ENCODE assay signal across 23 cellular contexts in the genomic region with DNA sequence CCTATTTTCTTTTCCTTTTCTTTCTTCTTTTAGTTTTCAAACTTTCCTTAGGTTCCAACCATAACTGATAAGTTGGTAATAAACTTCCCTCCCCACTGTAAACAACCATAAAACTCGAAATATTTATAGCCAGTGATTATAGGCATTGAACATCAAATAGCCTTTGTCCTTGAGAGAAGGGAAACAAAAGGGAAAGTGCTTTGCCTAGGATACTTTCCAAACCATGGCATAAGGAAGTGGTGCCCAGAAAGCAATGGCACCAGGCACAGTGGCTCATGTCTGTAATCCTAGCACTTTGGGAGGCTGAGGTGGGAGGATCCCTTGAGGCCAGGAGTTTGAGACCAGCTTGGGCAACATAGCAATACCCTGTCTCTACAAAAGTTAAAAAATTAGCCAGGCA. TPM values are rescaled to one million over a fixed set of nuclear protein-coding genes. Genes with fewer than 3 reads are reported as not detected.
"Had no signal": no experiment of that assay in that cellular context is flagged by ENCODE, and none has a peak within 500 bp of the region (broad histone marks: within the 10 kb centered on the region; RNA-seq: fewer than 3 reads in every experiment).

No MANE protein-coding gene starts in this region.

- H3K27me3 ChIP-seq: SJSA1 had no signal

- H3K4me3 ChIP-seq: K562, SJSA1, SK-N-MC had no signal

- H3K4me1 ChIP-seq: SJSA1 had no signal

- ATAC-seq: K562, Panc1, Right ventricle myocardium inferior had no signal

- H3K36me3 Mint-ChIP-seq: IgD-negative memory B cell had no signal

- H3K36me3 ChIP-seq: SJSA1 had no signal

- H3K27ac ChIP-seq: KMS-11, SJSA1, SK-N-MC had no signal

- H3K27ac Mint-ChIP-seq: IgD-negative memory B cell had no signal

- H3K9ac ChIP-seq: KMS-11 had no signal

- H3K4me2 ChIP-seq: KMS-11 had no signal

- H3K4me1 Mint-ChIP-seq: IgD-negative memory B cell had no signal

- DNase-seq: Kasumi-1, MV-4-11, NCI-H1048, NCI-H1105, NCI-H1436 treated with DMSO at 0.1 percent for 48 hours, NCI-H1694, NCI-H187 treated with DMSO at 0.1 percent for 48 hours, NCI-H2029 treated with DMSO at 0.1 percent for 48 hours, NCI-H2171 treated with DMSO at 0.1 percent for 48 hours, NCI-H2227 treated with DMSO at 0.1 percent for 48 hours, NCI-H524, NCI-H526 treated with DMSO at 0.1 percent for 48 hours, NCI-H774, SHP77 treated with DMSO at 0.1 percent for 48 hours had no signal

- FAIRE-seq: K562 had no signal

- H3K9me3 ChIP-seq: SJSA1 had no signal

RNA-seq across cellular contexts. Expression of a gene that starts 11.9 kb away (rescaled TPM):
- total RNA-seq: HT1080, NCI-H460 had no signal
